Comparison of ENCODE assay signal across 14 cellular contexts in the genomic region with DNA sequence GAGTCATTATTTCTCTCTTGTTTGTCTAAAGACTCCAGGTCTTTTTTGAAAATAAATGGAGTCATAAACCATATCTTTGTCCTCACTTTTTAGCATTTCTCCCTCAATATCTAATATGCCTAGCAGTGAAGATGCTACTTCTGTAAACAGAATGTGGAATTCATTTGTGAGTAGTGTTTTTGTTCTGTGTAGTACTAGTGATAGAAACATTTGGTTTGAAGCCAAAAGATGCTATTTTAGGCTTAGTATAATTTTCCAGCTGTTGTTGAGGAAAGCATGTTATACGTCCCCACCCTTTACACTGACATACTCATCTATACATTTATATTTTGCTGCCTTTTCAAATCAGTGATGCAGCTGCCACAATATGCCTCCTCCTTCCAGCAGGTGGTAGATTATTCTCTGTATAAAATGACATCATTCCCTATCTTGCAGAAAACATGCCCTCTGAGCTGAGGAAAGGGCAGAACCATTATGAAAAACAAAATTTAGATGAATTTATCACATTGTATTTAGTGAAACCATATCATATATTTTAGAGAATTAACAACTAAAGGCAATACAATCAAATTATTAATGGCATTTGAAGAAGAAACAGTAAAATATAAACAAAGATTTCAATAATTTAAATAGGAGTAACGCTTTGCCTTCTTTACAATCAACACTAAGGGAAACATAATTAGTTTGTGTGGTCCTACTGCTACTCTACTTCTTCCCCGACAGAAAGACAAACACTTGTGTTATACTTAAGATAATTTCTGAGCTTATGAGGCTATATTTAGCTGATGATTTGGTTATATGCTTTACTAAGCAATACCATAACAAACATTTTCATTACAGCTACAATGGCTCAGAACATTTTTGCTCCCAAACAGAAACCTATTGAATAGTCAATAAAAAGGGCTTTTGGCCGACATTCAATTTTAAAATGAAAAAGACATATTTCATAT.
A peak's percentile ranks its signal among the peaks of the same experiment; 100 is the strongest.
DNase-seq lines count a peak whose midpoint lies in the region; ATAC-seq and TF ChIP-seq lines count a peak whose summit lies in the region.
"Had no signal": no experiment of that assay in that cellular context is flagged by ENCODE, and none has a peak within 500 bp of the region (broad histone marks: within the 10 kb centered on the region; RNA-seq: fewer than 3 reads in every experiment).

No MANE protein-coding gene starts in this region.

- CTCF ChIA-PET in AG04450 (lab: Charles Lee), result no interaction called here

- POLR2A ChIA-PET in AG04450 (lab: Yijun Ruan, JAX), result no interaction called here

- H3K4me3 ChIP-seq in AG04450 (ENCODE audit: low read depth, low read length), result no peak overlapping the region
- H3K4me3 ChIP-seq in LNCaP clone FGC (ENCODE audit: low read depth, low read length), result no peak overlapping the region
- no peak overlapping the region for H3K4me3 ChIP-seq in fibroblast of mammary gland (ENCODE audit: control insufficient read depth, low read depth, low read length)
- no peak overlapping the region for H3K4me3 ChIP-seq in breast epithelium

- no peaks in the 10 kb centered on the region for H3K36me3 ChIP-seq in breast epithelium

- intact Hi-C loops in breast epithelium (cut with DNase I; ENCODE audit: low total_unique reads), result no loop called here

- no peak for DNase-seq in AG04450 (ENCODE audit: low read depth, low spot score)
- DNase-seq in LNCaP clone FGC (ENCODE audit: low read depth), result no peak
- peak; percentile 80 for DNase-seq in NCI-H345 treated with DMSO at 0.1 percent for 48 hours (lab: John Stamatoyannopoulos, UW; ENCODE audit: unreplicated experiment)
- DNase-seq in fibroblast of mammary gland (ENCODE audit: low read depth), result peak; percentile 16
- DNase-seq in breast epithelium (ENCODE audit: low spot score in 2 of 2), result no peak
- DNase-seq: activated CD8-positive, alpha-beta memory T cell treated with anti-CD3 and anti-CD28 coated beads for 24 hours; activated effector memory CD4-positive, alpha-beta T cell treated with anti-CD3 and anti-CD28 coated beads, Interleukin-2, amount 50 U/mL, for 16 hours; effector memory CD8-positive, alpha-beta T cell; head of caudate nucleus; left colon; stimulated activated CD4-positive, alpha-beta T cell treated with anti-CD3 and anti-CD28 coated beads, Interleukin-2, amount 100 ng/mL, for 48 hours had no signal

- H3K27me3 ChIP-seq in AG04450 (ENCODE audit: control insufficient read depth, insufficient read depth, low read length) (no peaks in the 10 kb centered on the region), breast epithelium (no peaks in the 10 kb centered on the region)

- no peak for ATAC-seq in GM19324 (IDR thresholded peaks at IDR 0.05; ENCODE audit: low FRiP score, unreplicated experiment)
- ATAC-seq in GM18870 (IDR thresholded peaks at IDR 0.05; ENCODE audit: unreplicated experiment), result no peak
- no peak for ATAC-seq in GM21825 (IDR thresholded peaks at IDR 0.05; ENCODE audit: unreplicated experiment)
- ATAC-seq: effector memory CD8-positive, alpha-beta T cell; left colon had no signal

- H3K4me1 ChIP-seq in breast epithelium, result no peaks in the 10 kb centered on the region

- 0 out of 2 replicates have a peak, but pooled peaks have one; percentile 9 for TF ChIP-seq CTCF in AG04450 (IDR thresholded peaks at IDR 0.05; ENCODE audit: low read depth, low read length)
- TF ChIP-seq CTCF in LNCaP clone FGC (IDR thresholded peaks at IDR 0.05; ENCODE audit: control insufficient read depth, extremely low read depth, insufficient read depth), result 0 out of 2 replicates have a peak, but pooled peaks have one; percentile 12
- TF ChIP-seq CTCF in fibroblast of mammary gland (conservative IDR thresholded peaks at IDR 0.05; ENCODE audit: control insufficient read depth, insufficient read depth, low read depth, low read length), result no peak
- TF ChIP-seq CTCF in breast epithelium (IDR thresholded peaks at IDR 0.05), result no peak

- no peak for TF ChIP-seq POLR2A in breast epithelium (IDR thresholded peaks at IDR 0.05)

- H3K9me3 ChIP-seq in AG04450 (ENCODE audit: control insufficient read depth, insufficient read depth, low read length), result no peaks in the 10 kb centered on the region; the same call in 1 of the 2 replicates
- no peaks in the 10 kb centered on the region for H3K9me3 ChIP-seq in breast epithelium

- H3K27ac ChIP-seq in AG04450 (ENCODE audit: low read depth, low read length) (no peak overlapping the region), breast epithelium (no peak overlapping the region)

Comparison
In these comparisons a context has a peak if more than half of its experiments do, and no peak if none do; other contexts are left out.
1. DNase-seq: peak in NCI-H345 treated with DMSO at 0.1 percent for 48 hours (single experiment) and fibroblast of mammary gland (single experiment); none in AG04450 (single experiment), LNCaP clone FGC (single experiment) and breast epithelium (0 of 2).
2. CTCF ChIP-seq: peak in AG04450 (single experiment) and LNCaP clone FGC (single experiment); none in fibroblast of mammary gland (single experiment) and breast epithelium (0 of 3).